Comparison of ENCODE assay signal across 1 cellular context in the genomic region with DNA sequence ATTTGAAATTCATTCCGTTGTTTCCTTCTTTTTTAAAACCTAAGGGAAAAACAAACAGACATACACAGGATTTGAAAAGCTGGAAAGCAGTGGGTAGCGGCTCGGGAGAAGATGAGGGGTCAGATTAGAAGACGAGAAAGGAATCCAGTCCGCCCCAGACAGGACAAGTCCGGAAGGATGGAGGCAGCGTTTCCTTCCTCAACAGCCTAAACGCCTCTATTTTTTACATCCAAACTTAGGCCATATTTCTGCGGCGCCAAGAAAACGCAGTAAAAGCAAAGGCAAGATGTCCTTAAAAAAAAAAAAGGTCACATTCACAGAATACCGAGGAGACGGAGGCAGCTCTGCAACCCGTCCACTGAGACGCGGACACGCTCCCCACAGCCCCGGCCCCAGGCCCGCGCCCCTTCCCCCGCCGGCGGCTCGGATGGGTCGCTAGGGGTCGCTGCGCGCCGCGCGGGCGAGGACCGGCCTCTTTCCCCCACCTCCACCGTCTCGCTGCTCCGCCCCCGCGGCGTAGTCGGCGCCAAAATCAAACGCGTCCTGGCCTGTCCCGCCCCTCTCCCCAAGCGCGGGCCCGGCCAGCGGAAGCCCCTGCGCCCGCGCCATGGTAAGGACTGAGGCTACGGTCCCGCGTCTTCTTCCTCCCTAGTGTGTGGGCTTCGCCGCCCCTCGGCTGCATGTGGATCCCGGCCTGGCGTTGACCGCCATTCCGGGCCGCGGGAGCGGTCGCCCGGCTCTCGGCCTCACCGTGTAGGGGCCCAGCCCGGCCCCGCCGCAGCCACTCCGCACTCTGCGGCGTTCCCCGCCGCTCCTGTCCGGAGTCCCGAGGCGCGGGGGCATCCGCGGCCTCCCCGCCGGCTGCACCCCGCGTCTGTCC.
A peak's percentile ranks its signal among the peaks of the same experiment; 100 is the strongest.
TF ChIP-seq lines count a peak whose summit lies in the region.

A gene with protein sequence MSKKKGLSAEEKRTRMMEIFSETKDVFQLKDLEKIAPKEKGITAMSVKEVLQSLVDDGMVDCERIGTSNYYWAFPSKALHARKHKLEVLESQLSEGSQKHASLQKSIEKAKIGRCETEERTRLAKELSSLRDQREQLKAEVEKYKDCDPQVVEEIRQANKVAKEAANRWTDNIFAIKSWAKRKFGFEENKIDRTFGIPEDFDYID (plus strand): TSS at position 558 of the 880 bp plus-strand sequence. CDS start 50 bp downstream, at position 608.

TF ChIP-seq in HCT116, 20 proteins besides CTCF, POLR2A, EP300 and RAD21 (continued from another document):
- TF ChIP-seq, protein P1, sequence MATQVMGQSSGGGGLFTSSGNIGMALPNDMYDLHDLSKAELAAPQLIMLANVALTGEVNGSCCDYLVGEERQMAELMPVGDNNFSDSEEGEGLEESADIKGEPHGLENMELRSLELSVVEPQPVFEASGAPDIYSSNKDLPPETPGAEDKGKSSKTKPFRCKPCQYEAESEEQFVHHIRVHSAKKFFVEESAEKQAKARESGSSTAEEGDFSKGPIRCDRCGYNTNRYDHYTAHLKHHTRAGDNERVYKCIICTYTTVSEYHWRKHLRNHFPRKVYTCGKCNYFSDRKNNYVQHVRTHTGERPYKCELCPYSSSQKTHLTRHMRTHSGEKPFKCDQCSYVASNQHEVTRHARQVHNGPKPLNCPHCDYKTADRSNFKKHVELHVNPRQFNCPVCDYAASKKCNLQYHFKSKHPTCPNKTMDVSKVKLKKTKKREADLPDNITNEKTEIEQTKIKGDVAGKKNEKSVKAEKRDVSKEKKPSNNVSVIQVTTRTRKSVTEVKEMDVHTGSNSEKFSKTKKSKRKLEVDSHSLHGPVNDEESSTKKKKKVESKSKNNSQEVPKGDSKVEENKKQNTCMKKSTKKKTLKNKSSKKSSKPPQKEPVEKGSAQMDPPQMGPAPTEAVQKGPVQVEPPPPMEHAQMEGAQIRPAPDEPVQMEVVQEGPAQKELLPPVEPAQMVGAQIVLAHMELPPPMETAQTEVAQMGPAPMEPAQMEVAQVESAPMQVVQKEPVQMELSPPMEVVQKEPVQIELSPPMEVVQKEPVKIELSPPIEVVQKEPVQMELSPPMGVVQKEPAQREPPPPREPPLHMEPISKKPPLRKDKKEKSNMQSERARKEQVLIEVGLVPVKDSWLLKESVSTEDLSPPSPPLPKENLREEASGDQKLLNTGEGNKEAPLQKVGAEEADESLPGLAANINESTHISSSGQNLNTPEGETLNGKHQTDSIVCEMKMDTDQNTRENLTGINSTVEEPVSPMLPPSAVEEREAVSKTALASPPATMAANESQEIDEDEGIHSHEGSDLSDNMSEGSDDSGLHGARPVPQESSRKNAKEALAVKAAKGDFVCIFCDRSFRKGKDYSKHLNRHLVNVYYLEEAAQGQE (IDR thresholded peaks at IDR 0.05; ENCODE audit: low read depth), result no peak
- peak; percentile 71 for TF ChIP-seq TCF7L2 (IDR thresholded peaks at IDR 0.05; ENCODE audit: borderline replicate concordance, extremely low read depth, insufficient read depth, insufficient read length)
- peak; percentile 95 for TF ChIP-seq EGR1 (IDR thresholded peaks at IDR 0.05; ENCODE audit: low read depth)
- peak; percentile 82 for TF ChIP-seq POLR2AphosphoS5 (IDR thresholded peaks at IDR 0.05; ENCODE audit: low read depth, low read length)
- TF ChIP-seq, protein P2, sequence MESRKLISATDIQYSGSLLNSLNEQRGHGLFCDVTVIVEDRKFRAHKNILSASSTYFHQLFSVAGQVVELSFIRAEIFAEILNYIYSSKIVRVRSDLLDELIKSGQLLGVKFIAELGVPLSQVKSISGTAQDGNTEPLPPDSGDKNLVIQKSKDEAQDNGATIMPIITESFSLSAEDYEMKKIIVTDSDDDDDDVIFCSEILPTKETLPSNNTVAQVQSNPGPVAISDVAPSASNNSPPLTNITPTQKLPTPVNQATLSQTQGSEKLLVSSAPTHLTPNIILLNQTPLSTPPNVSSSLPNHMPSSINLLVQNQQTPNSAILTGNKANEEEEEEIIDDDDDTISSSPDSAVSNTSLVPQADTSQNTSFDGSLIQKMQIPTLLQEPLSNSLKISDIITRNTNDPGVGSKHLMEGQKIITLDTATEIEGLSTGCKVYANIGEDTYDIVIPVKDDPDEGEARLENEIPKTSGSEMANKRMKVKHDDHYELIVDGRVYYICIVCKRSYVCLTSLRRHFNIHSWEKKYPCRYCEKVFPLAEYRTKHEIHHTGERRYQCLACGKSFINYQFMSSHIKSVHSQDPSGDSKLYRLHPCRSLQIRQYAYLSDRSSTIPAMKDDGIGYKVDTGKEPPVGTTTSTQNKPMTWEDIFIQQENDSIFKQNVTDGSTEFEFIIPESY (IDR thresholded peaks at IDR 0.05; ENCODE audit: extremely low read depth, insufficient replicate concordance, low read length), result no peak
- TF ChIP-seq YY1 (IDR thresholded peaks at IDR 0.05; ENCODE audit: extremely low read depth, insufficient replicate concordance, low read depth, low read length), result peak; percentile 39
- TF ChIP-seq JUND (IDR thresholded peaks at IDR 0.05), result no peak
- TF ChIP-seq SIN3A (IDR thresholded peaks at IDR 0.05; ENCODE audit: low read depth), result peak; percentile 85
- TF ChIP-seq, protein P3, sequence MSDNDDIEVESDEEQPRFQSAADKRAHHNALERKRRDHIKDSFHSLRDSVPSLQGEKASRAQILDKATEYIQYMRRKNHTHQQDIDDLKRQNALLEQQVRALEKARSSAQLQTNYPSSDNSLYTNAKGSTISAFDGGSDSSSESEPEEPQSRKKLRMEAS (IDR thresholded peaks at IDR 0.05), result peak; percentile 75
- TF ChIP-seq EZH2 (IDR thresholded peaks at IDR 0.05), result no peak
- peak; percentile 71; the same call in 1 of the 2 replicates for TF ChIP-seq CBX3 (IDR thresholded peaks at IDR 0.05; ENCODE audit: low read depth)
- peak; percentile 95 for TF ChIP-seq ZFX (IDR thresholded peaks at IDR 0.05)
- TF ChIP-seq, protein P4, sequence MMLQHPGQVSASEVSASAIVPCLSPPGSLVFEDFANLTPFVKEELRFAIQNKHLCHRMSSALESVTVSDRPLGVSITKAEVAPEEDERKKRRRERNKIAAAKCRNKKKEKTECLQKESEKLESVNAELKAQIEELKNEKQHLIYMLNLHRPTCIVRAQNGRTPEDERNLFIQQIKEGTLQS (IDR thresholded peaks at IDR 0.05), result no peak
- no peak for TF ChIP-seq SRF (IDR thresholded peaks at IDR 0.05; ENCODE audit: low read depth)
- peak; percentile 57 for TF ChIP-seq SP1 (IDR thresholded peaks at IDR 0.05; ENCODE audit: low read depth)
TF ChIP-seq in HCT116: peak in this region for 9.
